Comparison of ENCODE assay signal across 33 cellular contexts in the genomic region with DNA sequence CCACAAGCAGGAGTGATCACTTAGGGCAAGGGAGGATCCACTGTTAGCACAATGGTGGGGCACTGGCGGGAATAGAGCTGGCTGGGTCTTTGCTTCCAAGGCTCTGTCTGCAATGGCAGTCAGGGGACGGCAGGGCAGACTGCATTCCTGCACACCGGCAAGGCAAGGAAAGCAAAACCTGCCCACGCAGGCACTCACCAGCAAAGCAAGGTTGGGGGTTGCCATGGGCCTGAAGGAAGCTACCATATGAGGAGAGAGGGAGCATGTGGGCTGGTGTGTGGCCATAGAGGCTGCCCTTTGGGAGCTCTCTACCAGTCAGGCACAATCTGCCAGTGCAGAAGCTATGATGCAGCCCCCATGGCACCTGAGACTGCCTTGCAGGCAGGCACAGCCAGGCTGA. TPM values are rescaled to one million over a fixed set of nuclear protein-coding genes. Genes with fewer than 3 reads are reported as not detected.
"Had no signal": no experiment of that assay in that cellular context is flagged by ENCODE, and none has a peak within 500 bp of the region (broad histone marks: within the 10 kb centered on the region; RNA-seq: fewer than 3 reads in every experiment).

No MANE protein-coding gene starts in this region.

- H3K27ac ChIP-seq: adrenal gland, ascending aorta, breast epithelium, cardiac muscle cell, colonic mucosa, foreskin keratinocyte, gastrocnemius medialis, WERI-Rb-1 had no signal

- H3K27me3 ChIP-seq: ascending aorta, breast epithelium, colonic mucosa, gastrocnemius medialis had no signal

- H3K4me3 ChIP-seq: adrenal gland, ascending aorta, breast epithelium, cardiac muscle cell, colonic mucosa, gastrocnemius medialis had no signal

- H3K4me1 ChIP-seq: adrenal gland, ascending aorta, breast epithelium, colonic mucosa, foreskin keratinocyte, gastrocnemius medialis had no signal

- ATAC-seq: activated CD4-positive, CD25-positive, alpha-beta regulatory T cell treated with anti-CD3 and anti-CD28 coated beads, Interleukin-2, amount 50 U/mL, for 24 hours; activated CD8-positive, alpha-beta T cell treated with anti-CD3 and anti-CD28 coated beads for 36 hours; activated naive CD8-positive, alpha-beta T cell treated with anti-CD3 and anti-CD28 coated beads, Interleukin-2, amount 50 U/mL, for 24 hours; activated T-cell treated with anti-CD3 and anti-CD28 coated beads, Interleukin-2, amount 50 U/mL, for 4 hours; activated T-helper 17 cell treated with anti-CD3 and anti-CD28 coated beads, Interleukin-2, amount 50 U/mL, for 72 hours; esophagus mucosa; foreskin keratinocyte; gastrocnemius medialis; T-helper 17 cell had no signal

- DNase-seq: activated B cell treated with CpG ODN at 0.5 μM for 24 hours; activated CD4-positive, alpha-beta T cell treated with anti-CD3 and anti-CD28 coated beads for 48 hours; activated CD4-positive, alpha-beta T cell treated with anti-CD3 and anti-CD28 coated beads, Interleukin-2, amount 50 U/mL, for 1 hour; activated CD4-positive, alpha-beta T cell treated with anti-CD3 and anti-CD28 coated beads, Interleukin-2, amount 50 U/mL, for 48 hours; activated CD8-positive, alpha-beta memory T cell treated with anti-CD3 and anti-CD28 coated beads for 24 hours; activated CD8-positive, alpha-beta T cell treated with anti-CD3 and anti-CD28 coated beads for 36 hours; activated effector memory CD4-positive, alpha-beta T cell treated with Interleukin-2 at 50 U/mL for 16 hours; activated gamma-delta T cell treated with Interleukin-2 at 50 U/mL for 16 hours; activated naive CD4-positive, alpha-beta T cell treated with Interleukin-2 at 50 U/mL for 16 hours; activated naive CD8-positive, alpha-beta T cell treated with anti-CD3 and anti-CD28 coated beads for 36 hours; activated naive CD8-positive, alpha-beta T cell treated with anti-CD3 and anti-CD28 coated beads, Interleukin-2, amount 50 U/mL, for 24 hours; activated T-cell treated with anti-CD3 and anti-CD28 coated beads, Interleukin-2, amount 50 U/mL, for 4 hours; adrenal gland; amygdala; central memory CD4-positive, alpha-beta T cell; cerebellar nuclear complex; colonic mucosa; effector CD8-positive, alpha-beta T cell; foreskin keratinocyte; gastrocnemius medialis; glutamatergic neuron; T-helper 1 cell; T-helper 17 cell; T1000; WERI-Rb-1 had no signal

- H3K36me3 ChIP-seq: adrenal gland, ascending aorta, breast epithelium, cardiac muscle cell, colonic mucosa, gastrocnemius medialis, WERI-Rb-1 had no signal

- H3K9me3 ChIP-seq: adrenal gland, ascending aorta, breast epithelium, colonic mucosa, gastrocnemius medialis had no signal

RNA-seq across cellular contexts. Expression of gene OR8B12, which starts 33.2 kb away (rescaled TPM):
- total RNA-seq: activated B cell treated with CpG ODN at 0.5 μM for 24 hours; activated CD8-positive, alpha-beta T cell treated with anti-CD3 and anti-CD28 coated beads for 36 hours; activated naive CD8-positive, alpha-beta T cell treated with anti-CD3 and anti-CD28 coated beads for 36 hours; activated T-cell treated with anti-CD3 and anti-CD28 coated beads, Interleukin-2, amount 50 U/mL, for 4 hours; activated T-helper 17 cell treated with anti-CD3 and anti-CD28 coated beads, Interleukin-2, amount 50 U/mL, for 72 hours; adrenal gland; ascending aorta; breast epithelium; cardiac muscle cell; colonic mucosa; dermis microvascular lymphatic vessel endothelial cell; epithelial cell of proximal tubule; esophagus mucosa; foreskin keratinocyte; gastrocnemius medialis; T-helper 17 cell had no signal
- polyA plus RNA-seq: adrenal gland, cardiac muscle cell, foreskin keratinocyte had no signal

RNA-seq across cellular contexts. Expression of gene OR8A1, which starts 59.5 kb away (rescaled TPM):
- total RNA-seq: activated B cell treated with CpG ODN at 0.5 μM for 24 hours; activated CD8-positive, alpha-beta T cell treated with anti-CD3 and anti-CD28 coated beads for 36 hours; activated naive CD8-positive, alpha-beta T cell treated with anti-CD3 and anti-CD28 coated beads for 36 hours; activated T-cell treated with anti-CD3 and anti-CD28 coated beads, Interleukin-2, amount 50 U/mL, for 4 hours; activated T-helper 17 cell treated with anti-CD3 and anti-CD28 coated beads, Interleukin-2, amount 50 U/mL, for 72 hours; adrenal gland; ascending aorta; breast epithelium; cardiac muscle cell; colonic mucosa; dermis microvascular lymphatic vessel endothelial cell; epithelial cell of proximal tubule; esophagus mucosa; foreskin keratinocyte; gastrocnemius medialis; T-helper 17 cell had no signal
- polyA plus RNA-seq: adrenal gland, cardiac muscle cell, foreskin keratinocyte had no signal
